34 cellular contexts compared by ENCODE assay signal in genomic region chr1:182251561-182251960, GRCh38.
"Had no signal": no experiment of that assay in that cellular context is flagged by ENCODE, and none has a peak within 500 bp of the region (broad histone marks: within the 10 kb centered on the region; RNA-seq: fewer than 3 reads in every experiment).

No MANE protein-coding gene starts in this region.

- DNase-seq: Karpas-422, Kasumi-1, MG63, MM.1S, MV-4-11, NCI-H1048, NCI-H1092, NCI-H1092 treated with DMSO at 0.1 percent for 48 hours, NCI-H1105, NCI-H1105 treated with DMSO at 0.1 percent for 48 hours, NCI-H1417, NCI-H1417 treated with DMSO at 0.1 percent for 48 hours, NCI-H1436, NCI-H1436 treated with DMSO at 0.1 percent for 48 hours, NCI-H146, NCI-H1694, NCI-H1694 treated with DMSO at 0.1 percent for 48 hours, NCI-H187, NCI-H187 treated with DMSO at 0.1 percent for 48 hours, NCI-H1930, NCI-H2029, NCI-H2029 treated with DMSO at 0.1 percent for 48 hours, NCI-H2081, NCI-H2081 treated with DMSO at 0.1 percent for 48 hours, NCI-H2107, NCI-H2171, NCI-H2171 treated with DMSO at 0.1 percent for 48 hours, NCI-H2227 treated with DMSO at 0.1 percent for 48 hours, NCI-H226, NCI-H345, NCI-H446, NCI-H446 treated with DMSO at 0.1 percent for 48 hours, NCI-H510A, NCI-H510A treated with DMSO at 0.1 percent for 48 hours had no signal

- H3K36me3 ChIP-seq: MG63 had no signal

- H3K27me3 ChIP-seq: MG63 had no signal

- H3K4me3 ChIP-seq: MG63 had no signal

- H3K9me3 ChIP-seq: MG63 had no signal
